Comparison of ENCODE assay signal across 8 cellular contexts in genomic region chr1:10209905-10210810, GRCh38. TPM values are rescaled to one million over a fixed set of nuclear protein-coding genes. Genes with fewer than 3 reads are reported as not detected.
DNase-seq lines count a peak whose midpoint lies in the region; ATAC-seq and TF ChIP-seq lines count a peak whose summit lies in the region.

KIF1B (plus strand) TSS chr1:10210570; CDS start chr1:10232329, 21,759 bp downstream.

- no peaks in the 10 kb centered on the region for H3K9me3 ChIP-seq in Karpas-422 (ENCODE audit: low read length)
- no peaks in the 10 kb centered on the region for H3K9me3 ChIP-seq in fibroblast of lung (ENCODE audit: control insufficient read depth, insufficient read depth, low read depth, low read length)

- peak within 1 kb of the TSS; percentile 90 for H3K4me3 ChIP-seq in Karpas-422 (ENCODE audit: low read length)
- H3K4me3 ChIP-seq in fibroblast of lung (replicated peaks in 1 of 4; ENCODE audit: control extremely low read depth in 1 of 4, insufficient read depth in 1 of 4, low read depth in 3 of 4, low read length in 4 of 4) = peak within 1 kb of the TSS; percentile 80 to 91 (median 83)

- no peaks in the 10 kb centered on the region for H3K36me3 Mint-ChIP-seq in naive thymus-derived CD8-positive, alpha-beta T cell

- POLR2A ChIA-PET in naive thymus-derived CD8-positive, alpha-beta T cell (lab: Charles Lee) = interaction anchor here (0.6 to 1.3 kb wide), 6 partner anchors 22 to 347 kb away, joined by 3 to 7 read pairs (median 4); partner anchors contain the start of genes CENPS, LZIC, NMNAT1 and PGD

- H3K9ac ChIP-seq in Karpas-422 (ENCODE audit: low read length) = peak within 1 kb of the TSS; percentile 83
- peak within 1 kb of the TSS; percentile 92 for H3K9ac ChIP-seq in fibroblast of lung (ENCODE audit: insufficient read depth, low read length)

- H3K36me3 ChIP-seq in Karpas-422 (ENCODE audit: insufficient read depth, low read length) (no peaks in the 10 kb centered on the region), fibroblast of lung (ENCODE audit: control insufficient read depth, insufficient read depth, low read length) (no peaks in the 10 kb centered on the region)

- peak within 1 kb of the TSS; percentile 84 to 93 (median 88) for H3K4me3 Mint-ChIP-seq in naive thymus-derived CD8-positive, alpha-beta T cell

- H3K4me1 ChIP-seq in Karpas-422 (ENCODE audit: low read length) = peaks cover 8% of the 10 kb centered on the region
- H3K4me1 ChIP-seq in fibroblast of lung (ENCODE audit: control insufficient read depth, extremely low read depth, insufficient read depth, low read length) = no peaks in the 10 kb centered on the region

- H3K27ac Mint-ChIP-seq in naive thymus-derived CD8-positive, alpha-beta T cell = peak within 1 kb of the TSS; percentile 19 to 90 (median 75)

- TF ChIP-seq CTCF in fibroblast of lung (conservative IDR thresholded peaks at IDR 0.05 in 1 of 2, IDR thresholded peaks at IDR 0.05 in 1 of 2; ENCODE audit: low read depth in 1 of 2, low read length in 2 of 2) = peak; percentile 71 to 80

- peaks cover 0 to 7% (median 2%) of the 10 kb centered on the region in 5 donors for H3K27me3 Mint-ChIP-seq in naive thymus-derived CD8-positive, alpha-beta T cell

- no peaks in the 10 kb centered on the region for H3K9me3 Mint-ChIP-seq in naive thymus-derived CD8-positive, alpha-beta T cell

- H3K9me2 ChIP-seq in Karpas-422 (replicated peaks; ENCODE audit: insufficient read depth, low read length) = no peaks in the 10 kb centered on the region

- H3K79me2 ChIP-seq in Karpas-422 (ENCODE audit: low read length) (no peaks in the 10 kb centered on the region), fibroblast of lung (ENCODE audit: control insufficient read depth, insufficient read depth, low read length) (peaks cover 35% of the 10 kb centered on the region)

- H3K27ac ChIP-seq in Karpas-422 (ENCODE audit: low read length) (no peak within 1 kb of the TSS), fibroblast of lung (ENCODE audit: insufficient read depth, low read length) (peak within 1 kb of the TSS; percentile 95)

- no peaks in the 10 kb centered on the region; the same call in 1 of the 2 replicates for H4K20me1 ChIP-seq in Karpas-422 (ENCODE audit: insufficient read depth, low read depth, low read length)
- peaks cover 4% of the 10 kb centered on the region for H4K20me1 ChIP-seq in fibroblast of lung (ENCODE audit: control insufficient read depth, extremely low read depth, insufficient read depth, low read length)

- H3K27me3 ChIP-seq in Karpas-422 (ENCODE audit: low read length) (no peaks in the 10 kb centered on the region), fibroblast of lung (ENCODE audit: control insufficient read depth, insufficient read depth, low read length) (no peaks in the 10 kb centered on the region)

- H2AFZ ChIP-seq in Karpas-422 (ENCODE audit: low read length) (peak within 1 kb of the TSS; percentile 100), fibroblast of lung (ENCODE audit: low read length) (peak within 1 kb of the TSS; percentile 77)

- H3K4me1 Mint-ChIP-seq in naive thymus-derived CD8-positive, alpha-beta T cell = peaks cover 8 to 31% (median 22%) of the 10 kb centered on the region in 4 donors

- ATAC-seq in GM21825 (IDR thresholded peaks at IDR 0.05; ENCODE audit: unreplicated experiment) = peak; percentile 96
- ATAC-seq in naive thymus-derived CD8-positive, alpha-beta T cell = peak; percentile 97 to 99

- peak within 1 kb of the TSS; percentile 99 for H3K4me2 ChIP-seq in Karpas-422 (ENCODE audit: low read depth, low read length, poor library complexity, severe bottlenecking)
- peak within 1 kb of the TSS; percentile 92 for H3K4me2 ChIP-seq in fibroblast of lung (ENCODE audit: extremely low read depth, insufficient read depth, low read length)

- DNase-seq in Daoy (ENCODE audit: low read depth) (peak; percentile 99), Karpas-422 (peak; percentile 98), RPMI7951 (ENCODE audit: low read depth) (peak; percentile 97), fibroblast of lung (ENCODE audit: low read depth in 2 of 2) (peak; percentile 97)
- DNase-seq in activated T-helper 1 cell treated with anti-CD3 and anti-CD28 coated beads, Interleukin-2, amount 50 U/mL, for 16 hours (ENCODE audit: low read depth in 1 of 2, low spot score in 1 of 2) = peak; percentile 91 to 97
- peak; percentile 92 to 99 (median 96) for DNase-seq in naive thymus-derived CD8-positive, alpha-beta T cell
- peak; percentile 88 to 95 (median 92) for DNase-seq in stimulated activated naive CD4-positive, alpha-beta T cell (lab: John Stamatoyannopoulos, UW)

RNA-seq across cellular contexts. Expression of gene KIF1B, which starts in this region (rescaled TPM):
- total RNA-seq in Daoy (2014; rRNA removed; shearing (Covaris generic)) = 19.0 and 21.9 TPM in 2 replicates
- total RNA-seq in Karpas-422 (2014; rRNA removed; shearing (Covaris generic); ENCODE audit: low replicate concordance) = 3.7 TPM in 2 replicates
- 11.9 and 12.5 TPM in 2 replicates for total RNA-seq in RPMI7951 (2014; rRNA removed; shearing (Covaris generic))
- total RNA-seq in fibroblast of lung = 19.5 and 34.3 TPM in 2 replicates
- polyA plus RNA-seq in fibroblast of lung = 23.4 and 23.6 TPM in 2 replicates
- 18.7 and 23.8 TPM in 2 replicates for polyA plus RNA-seq in fibroblast of lung (2012)
- 15.9 and 51.1 TPM in 2 replicates for polyA minus RNA-seq in fibroblast of lung (ENCODE audit: low replicate concordance)
- total RNA-seq in naive thymus-derived CD8-positive, alpha-beta T cell = 10 to 100 TPM; 10.0 to 11.4 TPM
- polyA plus RNA-seq in naive thymus-derived CD8-positive, alpha-beta T cell = 1 to 10 TPM in 2 of 3 donors, under 1 TPM in 1; 0.70 to 2.1 (median 2.0) TPM
